In the genomic region with DNA sequence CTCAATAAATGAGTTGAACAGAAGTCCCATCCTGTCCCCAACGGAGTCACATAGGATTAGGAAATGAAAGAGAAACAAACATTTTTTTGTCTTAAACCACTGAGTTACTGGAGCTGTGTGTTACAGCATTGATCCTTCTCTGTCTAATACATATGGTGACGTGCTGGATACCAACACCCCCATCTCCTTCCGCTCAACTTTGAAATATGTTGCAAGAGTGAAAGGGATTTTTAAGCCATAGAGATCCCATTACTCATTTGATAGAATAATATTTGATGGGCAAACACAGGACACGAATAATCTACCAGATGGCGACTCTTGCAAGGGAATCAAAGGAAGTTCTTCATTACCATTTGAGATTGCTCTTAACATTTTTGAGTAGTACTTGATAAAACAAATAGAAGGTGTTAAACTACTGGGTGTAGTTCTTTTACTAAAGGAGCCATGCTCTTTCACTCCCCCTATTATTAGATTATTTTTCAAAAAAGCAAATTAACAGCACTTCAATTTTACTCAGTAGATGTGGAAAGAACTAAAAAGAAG, we compare ENCODE assay signal across 27 cellular contexts.
A peak's percentile ranks its signal among the peaks of the same experiment; 100 is the strongest.
DNase-seq lines count a peak whose midpoint lies in the region; ATAC-seq and TF ChIP-seq lines count a peak whose summit lies in the region.
"Had no signal": no experiment of that assay in that cellular context is flagged by ENCODE, and none has a peak within 500 bp of the region (broad histone marks: within the 10 kb centered on the region; RNA-seq: fewer than 3 reads in every experiment).

No MANE protein-coding gene starts in this region.

- no peak overlapping the region for H3K4me3 Mint-ChIP-seq in osteocyte (ENCODE audit: unreplicated experiment)
- H3K4me3 Mint-ChIP-seq: neural crest cell; T-helper 1 cell treated with Interleukin-12 subunit alpha and Interleukin-12 subunit beta and Interleukin-4 antibody, amounts not matched to agents 30 μg/mL and 1 μg/mL, for 36 hours had no signal

- H3K27ac ChIP-seq in epithelial cell of prostate = peak overlapping the region; percentile 66
- H3K27ac ChIP-seq: parathyroid adenoma, right atrium auricular region, spleen, tibial nerve had no signal

- no peak for TF ChIP-seq CTCF in osteocyte (IDR thresholded peaks at IDR 0.05)

- H3K9me3 Mint-ChIP-seq in osteocyte (ENCODE audit: unreplicated experiment) = peaks cover 22% of the 10 kb centered on the region

- H3K27ac Mint-ChIP-seq in osteocyte (ENCODE audit: unreplicated experiment) = peak overlapping the region; percentile 72
- H3K27ac Mint-ChIP-seq: activated naive CD4-positive, alpha-beta T cell treated with anti-CD3 and anti-CD28 coated beads, Interleukin-2, amount 50 U/mL, for 72 hours; T-helper 1 cell treated with Interleukin-12 subunit alpha and Interleukin-12 subunit beta and Interleukin-4 antibody, amounts not matched to agents 30 μg/mL and 1 μg/mL, for 36 hours had no signal

- H3K36me3 Mint-ChIP-seq in osteocyte (ENCODE audit: unreplicated experiment) = no peaks in the 10 kb centered on the region
- H3K36me3 Mint-ChIP-seq: activated naive CD4-positive, alpha-beta T cell treated with anti-CD3 and anti-CD28 coated beads, Interleukin-2, amount 50 U/mL, for 72 hours had no signal

- ATAC-seq in HG03039 (IDR thresholded peaks at IDR 0.05; ENCODE audit: unreplicated experiment) (no peak), HG02798 (IDR thresholded peaks at IDR 0.05; ENCODE audit: poor library complexity, unreplicated experiment) (no peak)
- ATAC-seq: activated naive CD4-positive, alpha-beta T cell treated with anti-CD3 and anti-CD28 coated beads, Interleukin-2, amount 50 U/mL, for 72 hours; K562 had no signal

- H3K4me1 Mint-ChIP-seq in osteocyte (ENCODE audit: unreplicated experiment) = peaks cover 20% of the 10 kb centered on the region

- no peaks in the 10 kb centered on the region for H3K27me3 Mint-ChIP-seq in osteocyte (ENCODE audit: unreplicated experiment)

- DNase-seq in EH (ENCODE audit: low read depth) = peak; percentile 18
- DNase-seq in NCI-H510A (lab: John Stamatoyannopoulos, UW) = peak; percentile 1
- no peak for DNase-seq in epithelial cell of prostate (ENCODE audit: low read depth, low spot score)
- DNase-seq in osteocyte (ENCODE audit: extremely low spot score, unreplicated experiment) = no peak
- DNase-seq in ureter (ENCODE audit: low spot score) = no peak
- DNase-seq: activated CD4-positive, alpha-beta T cell treated with anti-CD3 and anti-CD28 coated beads, Interleukin-2, amount 50 U/mL, for 4 hours; activated CD8-positive, alpha-beta memory T cell treated with anti-CD3 and anti-CD28 coated beads, Interleukin-2, amount 50 U/mL, for 4 hours; anterior cingulate cortex; C1 segment of cervical spinal cord; caudate nucleus; GOT3; NCI-H1105 treated with DMSO at 0.1 percent for 48 hours; NCI-H1930; NCI-H345; NCI-H82; RPMI8226; spleen; stimulated activated CD4-positive, alpha-beta T cell treated with anti-CD3 and anti-CD28 coated beads, Interleukin-2, amount 100 ng/mL, for 48 hours had no signal

Comparison
In these comparisons a context has a peak if more than half of its experiments do, and no peak if none do; other contexts are left out.
1. DNase-seq: peak in EH (single experiment) and NCI-H510A (single experiment); none in epithelial cell of prostate (single experiment), osteocyte (single experiment) and ureter (single experiment).